In genomic region chr16:29805232-29806095, GRCh38 we compare ENCODE assay signal across 1 cellular context.
TF ChIP-seq lines count a peak whose summit lies in the region.

No MANE protein-coding gene starts in this region.

TF ChIP-seq in HEK293, 187 proteins besides CTCF, POLR2A, EP300 and RAD21 (continued from another document and continues in another):
- TF ChIP-seq, protein P1, sequence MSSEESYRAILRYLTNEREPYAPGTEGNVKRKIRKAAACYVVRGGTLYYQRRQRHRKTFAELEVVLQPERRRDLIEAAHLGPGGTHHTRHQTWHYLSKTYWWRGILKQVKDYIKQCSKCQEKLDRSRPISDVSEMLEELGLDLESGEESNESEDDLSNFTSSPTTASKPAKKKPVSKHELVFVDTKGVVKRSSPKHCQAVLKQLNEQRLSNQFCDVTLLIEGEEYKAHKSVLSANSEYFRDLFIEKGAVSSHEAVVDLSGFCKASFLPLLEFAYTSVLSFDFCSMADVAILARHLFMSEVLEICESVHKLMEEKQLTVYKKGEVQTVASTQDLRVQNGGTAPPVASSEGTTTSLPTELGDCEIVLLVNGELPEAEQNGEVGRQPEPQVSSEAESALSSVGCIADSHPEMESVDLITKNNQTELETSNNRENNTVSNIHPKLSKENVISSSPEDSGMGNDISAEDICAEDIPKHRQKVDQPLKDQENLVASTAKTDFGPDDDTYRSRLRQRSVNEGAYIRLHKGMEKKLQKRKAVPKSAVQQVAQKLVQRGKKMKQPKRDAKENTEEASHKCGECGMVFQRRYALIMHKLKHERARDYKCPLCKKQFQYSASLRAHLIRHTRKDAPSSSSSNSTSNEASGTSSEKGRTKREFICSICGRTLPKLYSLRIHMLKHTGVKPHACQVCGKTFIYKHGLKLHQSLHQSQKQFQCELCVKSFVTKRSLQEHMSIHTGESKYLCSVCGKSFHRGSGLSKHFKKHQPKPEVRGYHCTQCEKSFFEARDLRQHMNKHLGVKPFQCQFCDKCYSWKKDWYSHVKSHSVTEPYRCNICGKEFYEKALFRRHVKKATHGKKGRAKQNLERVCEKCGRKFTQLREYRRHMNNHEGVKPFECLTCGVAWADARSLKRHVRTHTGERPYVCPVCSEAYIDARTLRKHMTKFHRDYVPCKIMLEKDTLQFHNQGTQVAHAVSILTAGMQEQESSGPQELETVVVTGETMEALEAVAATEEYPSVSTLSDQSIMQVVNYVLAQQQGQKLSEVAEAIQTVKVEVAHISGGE (tag by site-specific recombination; conservative IDR thresholded peaks at IDR 0.05; ENCODE audit: low read depth), result peak; percentile 82
- TF ChIP-seq, protein P2, sequence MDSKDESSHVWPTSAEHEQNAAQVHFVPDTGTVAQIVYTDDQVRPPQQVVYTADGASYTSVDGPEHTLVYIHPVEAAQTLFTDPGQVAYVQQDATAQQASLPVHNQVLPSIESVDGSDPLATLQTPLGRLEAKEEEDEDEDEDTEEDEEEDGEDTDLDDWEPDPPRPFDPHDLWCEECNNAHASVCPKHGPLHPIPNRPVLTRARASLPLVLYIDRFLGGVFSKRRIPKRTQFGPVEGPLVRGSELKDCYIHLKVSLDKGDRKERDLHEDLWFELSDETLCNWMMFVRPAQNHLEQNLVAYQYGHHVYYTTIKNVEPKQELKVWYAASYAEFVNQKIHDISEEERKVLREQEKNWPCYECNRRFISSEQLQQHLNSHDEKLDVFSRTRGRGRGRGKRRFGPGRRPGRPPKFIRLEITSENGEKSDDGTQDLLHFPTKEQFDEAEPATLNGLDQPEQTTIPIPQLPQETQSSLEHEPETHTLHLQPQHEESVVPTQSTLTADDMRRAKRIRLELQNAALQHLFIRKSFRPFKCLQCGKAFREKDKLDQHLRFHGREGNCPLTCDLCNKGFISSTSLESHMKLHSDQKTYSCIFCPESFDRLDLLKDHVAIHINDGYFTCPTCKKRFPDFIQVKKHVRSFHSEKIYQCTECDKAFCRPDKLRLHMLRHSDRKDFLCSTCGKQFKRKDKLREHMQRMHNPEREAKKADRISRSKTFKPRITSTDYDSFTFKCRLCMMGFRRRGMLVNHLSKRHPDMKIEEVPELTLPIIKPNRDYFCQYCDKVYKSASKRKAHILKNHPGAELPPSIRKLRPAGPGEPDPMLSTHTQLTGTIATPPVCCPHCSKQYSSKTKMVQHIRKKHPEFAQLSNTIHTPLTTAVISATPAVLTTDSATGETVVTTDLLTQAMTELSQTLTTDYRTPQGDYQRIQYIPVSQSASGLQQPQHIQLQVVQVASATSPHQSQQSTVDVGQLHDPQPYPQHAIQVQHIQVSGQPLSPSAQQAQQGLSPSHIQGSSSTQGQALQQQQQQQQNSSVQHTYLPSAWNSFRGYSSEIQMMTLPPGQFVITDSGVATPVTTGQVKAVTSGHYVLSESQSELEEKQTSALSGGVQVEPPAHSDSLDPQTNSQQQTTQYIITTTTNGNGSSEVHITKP (tag by site-specific recombination; IDR thresholded peaks at IDR 0.05), result peak; percentile 95
- no peak for TF ChIP-seq ZNF585B (tag by site-specific recombination; IDR thresholded peaks at IDR 0.05)
- TF ChIP-seq SALL2 (tag by site-specific recombination; IDR thresholded peaks at IDR 0.05; ENCODE audit: borderline replicate concordance), result no peak
- no peak for TF ChIP-seq ZNF596 (tag by site-specific recombination; IDR thresholded peaks at IDR 0.05)
- no peak for TF ChIP-seq ZNF311 (tag by site-specific recombination; IDR thresholded peaks at IDR 0.05; ENCODE audit: borderline replicate concordance)
- TF ChIP-seq ZNF555 (tag by site-specific recombination; conservative IDR thresholded peaks at IDR 0.05), result no peak
- TF ChIP-seq, protein P3, sequence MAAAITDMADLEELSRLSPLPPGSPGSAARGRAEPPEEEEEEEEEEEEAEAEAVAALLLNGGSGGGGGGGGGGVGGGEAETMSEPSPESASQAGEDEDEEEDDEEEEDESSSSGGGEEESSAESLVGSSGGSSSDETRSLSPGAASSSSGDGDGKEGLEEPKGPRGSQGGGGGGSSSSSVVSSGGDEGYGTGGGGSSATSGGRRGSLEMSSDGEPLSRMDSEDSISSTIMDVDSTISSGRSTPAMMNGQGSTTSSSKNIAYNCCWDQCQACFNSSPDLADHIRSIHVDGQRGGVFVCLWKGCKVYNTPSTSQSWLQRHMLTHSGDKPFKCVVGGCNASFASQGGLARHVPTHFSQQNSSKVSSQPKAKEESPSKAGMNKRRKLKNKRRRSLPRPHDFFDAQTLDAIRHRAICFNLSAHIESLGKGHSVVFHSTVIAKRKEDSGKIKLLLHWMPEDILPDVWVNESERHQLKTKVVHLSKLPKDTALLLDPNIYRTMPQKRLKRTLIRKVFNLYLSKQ (tag by site-specific recombination; IDR thresholded peaks at IDR 0.05; ENCODE audit: borderline replicate concordance), result 0 out of 2 replicates have a peak, but pooled peaks have one; percentile 46
- TF ChIP-seq ZNF473 (tag by site-specific recombination; IDR thresholded peaks at IDR 0.05), result no peak
- TF ChIP-seq ZNF571 (tag by site-specific recombination; IDR thresholded peaks at IDR 0.05), result no peak
- peak; percentile 35; the same call in 1 of the 2 replicates for TF ChIP-seq REST (tag by site-specific recombination; IDR thresholded peaks at IDR 0.05)
- no peak for TF ChIP-seq ZNF426 (tag by site-specific recombination; IDR thresholded peaks at IDR 0.05)
- TF ChIP-seq, protein P4, sequence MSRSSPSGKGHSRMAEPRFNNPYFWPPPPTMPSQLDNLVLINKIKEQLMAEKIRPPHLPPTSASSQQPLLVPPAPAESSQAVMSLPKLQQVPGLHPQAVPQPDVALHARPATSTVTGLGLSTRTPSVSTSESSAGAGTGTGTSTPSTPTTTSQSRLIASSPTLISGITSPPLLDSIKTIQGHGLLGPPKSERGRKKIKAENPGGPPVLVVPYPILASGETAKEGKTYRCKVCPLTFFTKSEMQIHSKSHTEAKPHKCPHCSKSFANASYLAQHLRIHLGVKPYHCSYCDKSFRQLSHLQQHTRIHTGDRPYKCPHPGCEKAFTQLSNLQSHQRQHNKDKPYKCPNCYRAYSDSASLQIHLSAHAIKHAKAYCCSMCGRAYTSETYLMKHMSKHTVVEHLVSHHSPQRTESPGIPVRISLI (tag by site-specific recombination; IDR thresholded peaks at IDR 0.05), result no peak
- no peak for TF ChIP-seq ZNF677 (tag by site-specific recombination; IDR thresholded peaks at IDR 0.05)
- TF ChIP-seq ZBTB1 (tag by site-specific recombination; IDR thresholded peaks at IDR 0.05), result 0 out of 2 replicates have a peak, but pooled peaks have one; percentile 50
- no peak for TF ChIP-seq ZNF626 (tag by site-specific recombination; IDR thresholded peaks at IDR 0.05)
- TF ChIP-seq ZNF843 (tag by site-specific recombination; IDR thresholded peaks at IDR 0.05), result peak; percentile 96
- TF ChIP-seq ZNF645 (tag by site-specific recombination; IDR thresholded peaks at IDR 0.05), result peak; percentile 9; the same call in 1 of the 2 replicates
- TF ChIP-seq KLF10 (tag by site-specific recombination; IDR thresholded peaks at IDR 0.05), result peak; percentile 99
- peak; percentile 100 for TF ChIP-seq OVOL3 (tag by site-specific recombination; IDR thresholded peaks at IDR 0.05)
- no peak for TF ChIP-seq ZNF169 (tag by site-specific recombination; IDR thresholded peaks at IDR 0.05)
- TF ChIP-seq ZNF776 (tag by site-specific recombination; IDR thresholded peaks at IDR 0.05; ENCODE audit: borderline replicate concordance), result no peak
- TF ChIP-seq ZNF133 (tag by site-specific recombination; IDR thresholded peaks at IDR 0.05), result no peak
- no peak for TF ChIP-seq ZNF624 (tag by site-specific recombination; IDR thresholded peaks at IDR 0.05)
- peak; percentile 92 for TF ChIP-seq ZNF2 (tag by site-specific recombination; IDR thresholded peaks at IDR 0.05)
- no peak for TF ChIP-seq ZNF521 (tag by site-specific recombination; IDR thresholded peaks at IDR 0.05)
- TF ChIP-seq KLF8 (tag by site-specific recombination; IDR thresholded peaks at IDR 0.05), result peak; percentile 100
- no peak for TF ChIP-seq ZNF112 (tag by site-specific recombination; IDR thresholded peaks at IDR 0.05)
- no peak for TF ChIP-seq ZNF16 (tag by site-specific recombination; IDR thresholded peaks at IDR 0.05; ENCODE audit: low read depth)
- TF ChIP-seq ZEB2 (tag by site-specific recombination; IDR thresholded peaks at IDR 0.05), result peak; percentile 100
- TF ChIP-seq ZNF654 (tag by site-specific recombination; IDR thresholded peaks at IDR 0.05; ENCODE audit: low read depth), result no peak; the same call in 1 of the 2 replicates
- TF ChIP-seq ZNF354C (tag by site-specific recombination; IDR thresholded peaks at IDR 0.05; ENCODE audit: borderline replicate concordance, low read depth), result no peak
- TF ChIP-seq GLI2 (tag by site-specific recombination; IDR thresholded peaks at IDR 0.05; ENCODE audit: borderline replicate concordance, low read depth), result no peak; the same call in 1 of the 2 replicates
- TF ChIP-seq ZIC2 (tag by site-specific recombination; IDR thresholded peaks at IDR 0.05), result peak; percentile 74
- no peak for TF ChIP-seq ZNF140 (tag by site-specific recombination; IDR thresholded peaks at IDR 0.05)
- peak; percentile 92 for TF ChIP-seq SP2 (tag by site-specific recombination; IDR thresholded peaks at IDR 0.05)
- peak; percentile 82; the same call in 1 of the 2 replicates for TF ChIP-seq ZNF837 (tag by site-specific recombination; IDR thresholded peaks at IDR 0.05)
- TF ChIP-seq ZNF114 (tag by site-specific recombination; IDR thresholded peaks at IDR 0.05), result no peak
- peak; percentile 89; the same call in 1 of the 2 replicates for TF ChIP-seq ZNF561 (tag by site-specific recombination; IDR thresholded peaks at IDR 0.05; ENCODE audit: borderline replicate concordance)
- peak; percentile 95 for TF ChIP-seq SP7 (tag by site-specific recombination; IDR thresholded peaks at IDR 0.05)
- TF ChIP-seq INSM2 (tag by site-specific recombination; IDR thresholded peaks at IDR 0.05), result peak; percentile 97
- TF ChIP-seq, protein P5, sequence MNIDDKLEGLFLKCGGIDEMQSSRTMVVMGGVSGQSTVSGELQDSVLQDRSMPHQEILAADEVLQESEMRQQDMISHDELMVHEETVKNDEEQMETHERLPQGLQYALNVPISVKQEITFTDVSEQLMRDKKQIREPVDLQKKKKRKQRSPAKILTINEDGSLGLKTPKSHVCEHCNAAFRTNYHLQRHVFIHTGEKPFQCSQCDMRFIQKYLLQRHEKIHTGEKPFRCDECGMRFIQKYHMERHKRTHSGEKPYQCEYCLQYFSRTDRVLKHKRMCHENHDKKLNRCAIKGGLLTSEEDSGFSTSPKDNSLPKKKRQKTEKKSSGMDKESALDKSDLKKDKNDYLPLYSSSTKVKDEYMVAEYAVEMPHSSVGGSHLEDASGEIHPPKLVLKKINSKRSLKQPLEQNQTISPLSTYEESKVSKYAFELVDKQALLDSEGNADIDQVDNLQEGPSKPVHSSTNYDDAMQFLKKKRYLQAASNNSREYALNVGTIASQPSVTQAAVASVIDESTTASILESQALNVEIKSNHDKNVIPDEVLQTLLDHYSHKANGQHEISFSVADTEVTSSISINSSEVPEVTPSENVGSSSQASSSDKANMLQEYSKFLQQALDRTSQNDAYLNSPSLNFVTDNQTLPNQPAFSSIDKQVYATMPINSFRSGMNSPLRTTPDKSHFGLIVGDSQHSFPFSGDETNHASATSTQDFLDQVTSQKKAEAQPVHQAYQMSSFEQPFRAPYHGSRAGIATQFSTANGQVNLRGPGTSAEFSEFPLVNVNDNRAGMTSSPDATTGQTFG (tag by site-specific recombination; IDR thresholded peaks at IDR 0.05; ENCODE audit: borderline replicate concordance), result no peak
- TF ChIP-seq ZSCAN4 (tag by site-specific recombination; IDR thresholded peaks at IDR 0.05), result peak; percentile 51; the same call in 1 of the 2 replicates
